13 cellular contexts compared by ENCODE assay signal in genomic region chr3:187735837-187736236, GRCh38. TPM values are rescaled to one million over a fixed set of nuclear protein-coding genes. Genes with fewer than 3 reads are reported as not detected.
DNase-seq lines count a peak whose midpoint lies in the region; ATAC-seq, FAIRE-seq and TF ChIP-seq lines count a peak whose summit lies in the region.
"Had no signal": no experiment of that assay in that cellular context is flagged by ENCODE, and none has a peak within 500 bp of the region (broad histone marks: within the 10 kb centered on the region; RNA-seq: fewer than 3 reads in every experiment).

No MANE protein-coding gene starts in this region.

- peaks cover 8 to 17% of the 10 kb centered on the region in 2 experiments for H3K36me3 ChIP-seq in keratinocyte (ENCODE audit: control insufficient read depth in 2 of 2, extremely low read depth in 1 of 2, insufficient read depth in 2 of 2, low read length in 2 of 2)

- no peak overlapping the region for H3K4me3 Mint-ChIP-seq in T-helper 17 cell

- no peak for FAIRE-seq in keratinocyte (lab: Jason Lieb, UNC)
- FAIRE-seq: islet of Langerhans had no signal

- peak; percentile 46 for DNase-seq in EL
- no peak for DNase-seq in T-helper 17 cell
- DNase-seq in keratinocyte (ENCODE audit: low read depth, low spot score), result no peak
- DNase-seq in SKM-1 treated with dmso at 0.1 percent for 144 hours (lab: John Stamatoyannopoulos, UW; ENCODE audit: unreplicated experiment), result no peak
- DNase-seq: retina, T1000 had no signal

- peaks cover 15% of the 10 kb centered on the region for H3K79me2 ChIP-seq in keratinocyte (ENCODE audit: control insufficient read depth, insufficient read depth, low read length)

- dilution Hi-C loops in keratinocyte (cut with MboI; ENCODE audit: extremely low pct_ligation_motif_present, low sequenced_read_pairs), result loop anchor here (25.0 kb wide), 1 partner anchor 1201 kb away; no protein-coding TSS in a partner anchor

- H3K4me1 Mint-ChIP-seq in T-helper 17 cell, result peaks cover 30% of the 10 kb centered on the region

- H3K9me1 ChIP-seq in keratinocyte (ENCODE audit: control insufficient read depth, extremely low read depth, insufficient read depth, low read length), result no peaks in the 10 kb centered on the region

- no peak for TF ChIP-seq CTCF in keratinocyte (optimal IDR thresholded peaks at IDR 0.05 in 1 of 3, IDR thresholded peaks at IDR 0.05 in 1 of 3, conservative IDR thresholded peaks at IDR 0.05 in 1 of 3; ENCODE audit: extremely low read depth in 1 of 3, insufficient read depth in 2 of 3, low read length in 3 of 3)

- no peaks in the 10 kb centered on the region for H4K20me1 ChIP-seq in keratinocyte (ENCODE audit: control insufficient read depth, extremely low read depth, insufficient read depth, low read length)

- H3K4me3 ChIP-seq in keratinocyte (ENCODE audit: control insufficient read depth in 2 of 3, extremely low read depth in 1 of 3, insufficient read depth in 2 of 3, low read depth in 1 of 3, low read length in 3 of 3) (no peak overlapping the region), skin epidermis (peak overlapping the region in 1 of 7 experiments; percentile 71)
- H3K4me3 ChIP-seq: HAP-1 had no signal

- H3K9ac ChIP-seq in keratinocyte (ENCODE audit: control insufficient read depth, extremely low read depth, insufficient read depth, low read length), result no peak overlapping the region

- ATAC-seq in T-helper 17 cell (no peak), HG02571 (IDR thresholded peaks at IDR 0.05; ENCODE audit: unreplicated experiment) (no peak), GM18519 (IDR thresholded peaks at IDR 0.05; ENCODE audit: low FRiP score, unreplicated experiment) (no peak), HG02840 (IDR thresholded peaks at IDR 0.05; ENCODE audit: low FRiP score, unreplicated experiment) (no peak)

- H3K36me3 Mint-ChIP-seq in T-helper 17 cell (ENCODE audit: low read depth), result no peaks in the 10 kb centered on the region

- H3K27ac ChIP-seq in keratinocyte (ENCODE audit: control insufficient read depth, insufficient read depth, low read length) (no peak overlapping the region), skin epidermis (peak overlapping the region in 18 of 21 experiments; percentile 33 to 100 (median 99))

- H3K27me3 Mint-ChIP-seq in T-helper 17 cell, result no peaks in the 10 kb centered on the region

- H2AFZ ChIP-seq in keratinocyte (ENCODE audit: control insufficient read depth, low read length), result no peak overlapping the region

- peak overlapping the region; percentile 99 for H3K27ac Mint-ChIP-seq in T-helper 17 cell

- H3K27me3 ChIP-seq in keratinocyte (ENCODE audit: control insufficient read depth, extremely low read depth, insufficient read depth, low read length), result no peaks in the 10 kb centered on the region

- no peaks in the 10 kb centered on the region for H3K9me3 ChIP-seq in T-helper 17 cell (ENCODE audit: control insufficient read depth, low read length, poor library complexity, severe bottlenecking)
- H3K9me3 ChIP-seq in keratinocyte (ENCODE audit: control insufficient read depth, low read depth, low read length), result no peaks in the 10 kb centered on the region
- H3K9me3 ChIP-seq: HAP-1 had no signal

- H3K4me1 ChIP-seq in keratinocyte (ENCODE audit: control insufficient read depth, extremely low read depth, insufficient read depth, low read length), result peaks cover 42% of the 10 kb centered on the region

- H3K4me2 ChIP-seq in keratinocyte (ENCODE audit: control insufficient read depth, extremely low read depth, insufficient read depth, low read depth, low read length), result peak overlapping the region; percentile 95

RNA-seq across cellular contexts. Expression of gene BCL6, which starts 9.4 kb away (rescaled TPM):
- total RNA-seq in T-helper 17 cell, result 10 to 100 TPM; 25.8 to 29.7 TPM
- polyA plus RNA-seq in keratinocyte, result 4.1 to 7.8 TPM (median 7.7 TPM) in 3 replicates
- polyA plus RNA-seq in keratinocyte (2011; ENCODE audit: low read depth), result 17.9 TPM
- polyA plus RNA-seq in keratinocyte (2011; cell fraction: cytosol; rRNA removed), result 3.7 TPM in 2 replicates
- 17.1 and 23.6 TPM in 2 replicates for polyA plus RNA-seq in keratinocyte (2011; cell fraction: nucleus; rRNA removed)
- 10.9 and 81.2 TPM in 2 replicates for polyA plus RNA-seq in keratinocyte (2012; ENCODE audit: low replicate concordance)
- polyA minus RNA-seq in keratinocyte, result 9.3 to 25.2 TPM (median 9.4 TPM) in 3 replicates
- 5.9 TPM for polyA minus RNA-seq in keratinocyte (2011; cell fraction: cytosol; rRNA and poly(A)+ RNA removed)
- 13.9 and 17.6 TPM in 2 replicates for polyA minus RNA-seq in keratinocyte (2011; cell fraction: nucleus; rRNA and poly(A)+ RNA removed)

RNA-seq across cellular contexts. Expression of gene RTP2, which starts 33.5 kb away (rescaled TPM):
- not detected for total RNA-seq in T-helper 17 cell
- not detected in 3 replicates for polyA plus RNA-seq in keratinocyte
- not detected for polyA plus RNA-seq in keratinocyte (2011; ENCODE audit: low read depth)
- not detected in 2 replicates for polyA plus RNA-seq in keratinocyte (2011; cell fraction: cytosol; rRNA removed)
- polyA plus RNA-seq in keratinocyte (2011; cell fraction: nucleus; rRNA removed), result not detected in 2 replicates
- polyA plus RNA-seq in keratinocyte (2012; ENCODE audit: low replicate concordance), result not detected in 2 replicates
- polyA minus RNA-seq in keratinocyte, result not detected in 3 replicates
- not detected for polyA minus RNA-seq in keratinocyte (2011; cell fraction: cytosol; rRNA and poly(A)+ RNA removed)
- not detected in 2 replicates for polyA minus RNA-seq in keratinocyte (2011; cell fraction: nucleus; rRNA and poly(A)+ RNA removed)
- total RNA-seq: endothelial cell of umbilical vein had no signal
- polyA plus RNA-seq: endothelial cell of umbilical vein had no signal
